26 cellular contexts compared by ENCODE assay signal in the genomic region with DNA sequence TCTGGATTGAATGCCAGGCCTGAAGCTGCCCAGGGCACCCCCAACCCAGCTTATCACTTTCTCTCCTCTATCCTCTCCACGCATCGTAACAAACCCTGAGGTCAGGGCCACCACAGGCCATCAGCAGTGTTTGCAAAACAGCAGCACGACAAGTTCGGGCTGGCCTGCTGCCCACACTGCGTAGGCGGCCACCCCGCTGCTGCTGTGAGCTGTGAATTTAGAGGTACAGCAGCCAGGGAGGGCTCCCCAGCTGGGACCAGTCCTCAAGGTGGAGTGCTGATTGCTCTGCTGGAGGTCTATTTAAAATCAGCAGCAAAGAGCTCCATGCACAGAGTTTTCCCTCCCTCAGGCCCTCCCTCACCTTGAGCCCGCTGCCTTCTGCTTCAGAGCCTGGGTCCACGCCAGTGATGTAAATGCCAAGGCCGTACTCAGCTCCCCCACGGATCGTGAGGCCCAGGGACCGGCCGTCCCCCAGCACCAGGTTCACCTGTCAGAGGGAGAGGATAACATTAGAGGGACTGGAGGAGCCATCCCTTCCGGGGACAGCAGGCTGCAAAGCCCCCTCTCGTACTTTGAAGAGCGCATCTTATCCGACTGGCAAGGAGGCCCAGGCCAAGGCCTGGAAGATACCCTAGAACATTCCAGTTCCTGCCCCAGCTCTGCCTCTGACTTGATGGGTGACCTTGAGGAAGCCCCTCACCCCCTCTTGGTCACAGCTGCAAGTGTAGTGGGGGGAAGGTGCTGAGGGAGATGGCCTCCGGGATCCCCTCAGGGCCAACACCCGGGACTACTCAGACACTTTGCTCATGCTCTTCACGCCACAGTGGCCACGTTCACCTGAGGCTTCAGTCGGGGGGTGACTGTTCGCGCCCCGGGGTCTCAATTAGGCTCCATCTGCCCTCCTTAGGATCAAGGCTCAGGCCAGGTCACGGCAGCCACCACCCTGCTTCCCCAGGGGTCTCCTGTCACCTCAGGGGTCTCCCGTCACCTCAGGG. TPM values are rescaled to one million over a fixed set of nuclear protein-coding genes. Genes with fewer than 3 reads are reported as not detected.
DNase-seq lines count a peak whose midpoint lies in the region; ATAC-seq and TF ChIP-seq lines count a peak whose summit lies in the region.
"Had no signal": no experiment of that assay in that cellular context is flagged by ENCODE, and none has a peak within 500 bp of the region (broad histone marks: within the 10 kb centered on the region; RNA-seq: fewer than 3 reads in every experiment).

No MANE protein-coding gene starts in this region.

- no peak overlapping the region for H3K4me3 ChIP-seq in adrenal gland
- H3K4me3 ChIP-seq: ascending aorta, SK-N-MC, upper lobe of left lung had no signal

- ATAC-seq in omental fat pad (ENCODE audit: low FRiP score) (peak; percentile 13), HG02973 (IDR thresholded peaks at IDR 0.05; ENCODE audit: unreplicated experiment) (no peak)
- ATAC-seq: activated naive CD4-positive, alpha-beta T cell treated with anti-CD3 and anti-CD28 coated beads, Interleukin-2, amount 50 U/mL, for 72 hours; activated T-helper 17 cell treated with anti-CD3 and anti-CD28 coated beads, Interleukin-2, amount 50 U/mL, for 72 hours; T-helper 17 cell had no signal

- peak overlapping the region; percentile 18 to 89 (median 77) for H3K27ac ChIP-seq in adrenal gland
- H3K27ac ChIP-seq: 22Rv1, ascending aorta, SK-N-MC, upper lobe of left lung had no signal

- no peak for TF ChIP-seq CTCF in adrenal gland (IDR thresholded peaks at IDR 0.05)
- TF ChIP-seq CTCF in omental fat pad (IDR thresholded peaks at IDR 0.05), result no peak

- H3K36me3 ChIP-seq in adrenal gland (replicated peaks in 1 of 2), result peaks cover 0 to 4% of the 10 kb centered on the region in 2 donors
- H3K36me3 ChIP-seq: ascending aorta, upper lobe of left lung had no signal

- peak; percentile 39 for DNase-seq in DMS 273 (lab: John Stamatoyannopoulos, UW; ENCODE audit: unreplicated experiment)
- DNase-seq in DMS 273 treated with DMSO at 0.1 percent for 48 hours (lab: John Stamatoyannopoulos, UW), result no peak
- peak; percentile 14 for DNase-seq in MV-4-11 (lab: John Stamatoyannopoulos, UW)
- DNase-seq in adrenal gland, result peak; percentile 63 to 88 (median 81)
- no peak for DNase-seq in omental fat pad (ENCODE audit: low spot score)
- no peak for DNase-seq in NOMO-1 (lab: John Stamatoyannopoulos, UW; ENCODE audit: unreplicated experiment in 2 of 2)
- no peak for DNase-seq in hippocampal formation (lab: John Stamatoyannopoulos, UW)
- DNase-seq: activated CD4-positive, alpha-beta T cell treated with anti-CD3 and anti-CD28 coated beads for 48 hours; CD4-positive, CD25-positive, alpha-beta regulatory T cell; central memory CD4-positive, alpha-beta T cell; dermis blood vessel endothelial cell; KBM-7; kidney; MM.1S; NCI-H1930; NCI-H524; RPMI8226; stimulated activated CD4-positive, alpha-beta T cell treated with anti-CD3 and anti-CD28 coated beads, Interleukin-15, amount 100 ng/mL, for 24 hours; T-helper 17 cell had no signal

- H3K9me3 ChIP-seq in adrenal gland (replicated peaks in 1 of 3), result no peaks in the 10 kb centered on the region
- H3K9me3 ChIP-seq: ascending aorta, upper lobe of left lung had no signal

- no peaks in the 10 kb centered on the region for H3K27me3 ChIP-seq in adrenal gland
- H3K27me3 ChIP-seq: ascending aorta, upper lobe of left lung had no signal

- no peak for TF ChIP-seq POLR2A in adrenal gland (IDR thresholded peaks at IDR 0.05)

- H3K4me1 ChIP-seq in adrenal gland (replicated peaks in 1 of 2), result peaks cover 26 to 28% of the 10 kb centered on the region in 2 donors
- H3K4me1 ChIP-seq: ascending aorta, upper lobe of left lung had no signal

- 37 to 62% (median 52%) methylated on average over 20 to 28 of the region's 28 CpGs for WGBS in adrenal gland, 4 donors

- intact Hi-C loops in adrenal gland (cut with DNase I), result no loop called here

RNA-seq across cellular contexts. Expression of gene WHRN, which starts 39.1 kb away (rescaled TPM):
- total RNA-seq in adrenal gland (100 to 1,000 TPM in 4 of 8 donors, 10 to 100 TPM in 4; 67.2 to 154 (median 96.4) TPM), omental fat pad (10 to 100 TPM in 1 of 4 donors, 1 to 10 TPM in 3; 3.0 to 15.5 (median 6.6) TPM)
- polyA plus RNA-seq in adrenal gland, result 100 to 1,000 TPM in 2 of 3 donors, 10 to 100 TPM in 1; 34.8 to 359 (median 247) TPM

Comparison
In these comparisons a context has a peak if more than half of its experiments do, and no peak if none do; other contexts are left out.
1. DNase-seq: peak in DMS 273 (single experiment), MV-4-11 (single experiment) and adrenal gland (7 of 7); none in DMS 273 treated with DMSO at 0.1 percent for 48 hours (single experiment), omental fat pad (single experiment), NOMO-1 (0 of 2) and hippocampal formation (0 of 2).
2. RNA of gene WHRN, which starts 39.1 kb away (total RNA-seq): 67.2 to 154 TPM in adrenal gland; 3.0 to 15.5 TPM in omental fat pad; every median in the first group is over 4 times any median in the second.